14 cellular contexts compared by ENCODE assay signal in genomic region chr15:44670087-44670945, GRCh38. TPM values are rescaled to one million over a fixed set of nuclear protein-coding genes. Genes with fewer than 3 reads are reported as not detected.
A peak's percentile ranks its signal among the peaks of the same experiment; 100 is the strongest.
DNase-seq lines count a peak whose midpoint lies in the region; ATAC-seq and TF ChIP-seq lines count a peak whose summit lies in the region.
"Had no signal": no experiment of that assay in that cellular context is flagged by ENCODE, and none has a peak within 500 bp of the region (broad histone marks: within the 10 kb centered on the region; RNA-seq: fewer than 3 reads in every experiment).

No MANE protein-coding gene starts in this region.

- no peak overlapping the region for H3K4me3 ChIP-seq in CD4-positive, alpha-beta memory T cell (ENCODE audit: low read length in 2 of 2)
- no peak overlapping the region for H3K4me3 ChIP-seq in GM23338
- H3K4me3 ChIP-seq in mucosa of descending colon, result no peak overlapping the region
- H3K4me3 ChIP-seq in heart left ventricle, result no peak overlapping the region
- no peak overlapping the region for H3K4me3 ChIP-seq in esophagus muscularis mucosa

- H3F3A ChIP-seq in GM23338 (replicated peaks; ENCODE audit: low read depth), result no peaks in the 10 kb centered on the region

- no peak for TF ChIP-seq CTCF in GM23338 (conservative IDR thresholded peaks at IDR 0.05; ENCODE audit: low read depth in 2 of 2)
- TF ChIP-seq CTCF in mucosa of descending colon (IDR thresholded peaks at IDR 0.05), result no peak
- TF ChIP-seq CTCF in heart left ventricle (IDR thresholded peaks at IDR 0.05), result no peak
- TF ChIP-seq CTCF in GM10248 (IDR thresholded peaks at IDR 0.05; ENCODE audit: control extremely low read depth, extremely low read depth, low read depth, missing control alignments), result no peak
- no peak for TF ChIP-seq CTCF in esophagus muscularis mucosa (IDR thresholded peaks at IDR 0.05)

- peaks cover 66 to 95% (median 87%) of the 10 kb centered on the region in 4 donors for H3K4me1 Mint-ChIP-seq in CD4-positive, alpha-beta memory T cell
- peaks cover 9% of the 10 kb centered on the region; the same call in 2 of the 3 replicates for H3K4me1 Mint-ChIP-seq in GM23338
- H3K4me1 Mint-ChIP-seq in activated T-helper 2 cell treated with anti-CD3 and anti-CD28 coated beads, Interferon-gamma antibody, Interleukin-2, Interleukin-4, amounts not matched to agents 10 μg/mL and 5 μg/mL and 100 μg/mL, durations not matched to agents 14 hours and 24 hours and 36 hours (ENCODE audit: low read depth), result peaks cover 57% of the 10 kb centered on the region

- intact Hi-C loops in CD4-positive, alpha-beta memory T cell (cut with micrococcal nuclease), result no loop called here
- intact Hi-C loops in activated T-helper 2 cell treated with anti-CD3 and anti-CD28 coated beads, Interferon-gamma antibody, Interleukin-2, Interleukin-4, amounts not matched to agents 10 μg/mL and 5 μg/mL and 100 μg/mL, durations not matched to agents 14 hours and 24 hours and 36 hours (cut with micrococcal nuclease), result no loop called here
- intact Hi-C loops in mucosa of descending colon (cut with DNase I, micrococcal nuclease) (no loop called here), heart left ventricle (cut with DNase I) (loop anchor here in 1 of 10 donors (5.0 kb wide), 1 partner anchor 37 kb away; no protein-coding TSS in a partner anchor), esophagus muscularis mucosa (cut with DNase I) (no loop called here)

- peak overlapping the region in 7 of 8 donors; percentile 15 to 80 (median 71) for H3K4me3 Mint-ChIP-seq in CD4-positive, alpha-beta memory T cell
- no peak overlapping the region for H3K4me3 Mint-ChIP-seq in GM23338
- H3K4me3 Mint-ChIP-seq in activated T-helper 2 cell treated with anti-CD3 and anti-CD28 coated beads, Interferon-gamma antibody, Interleukin-2, Interleukin-4, amounts not matched to agents 10 μg/mL and 5 μg/mL and 100 μg/mL, durations not matched to agents 14 hours and 24 hours and 36 hours (ENCODE audit: low read depth), result no peak overlapping the region
- H3K4me3 Mint-ChIP-seq: endodermal cell had no signal

- ATAC-seq in GM23338, result no peak
- ATAC-seq in mucosa of descending colon, result peak; percentile 15
- ATAC-seq in heart left ventricle, result no peak
- ATAC-seq: PC-3 had no signal

- peak overlapping the region; percentile 89 to 96 (median 96) for H3K27ac Mint-ChIP-seq in CD4-positive, alpha-beta memory T cell
- no peak overlapping the region for H3K27ac Mint-ChIP-seq in GM23338
- H3K27ac Mint-ChIP-seq in activated T-helper 2 cell treated with anti-CD3 and anti-CD28 coated beads, Interferon-gamma antibody, Interleukin-2, Interleukin-4, amounts not matched to agents 10 μg/mL and 5 μg/mL and 100 μg/mL, durations not matched to agents 14 hours and 24 hours and 36 hours, result peak overlapping the region; percentile 45
- H3K27ac Mint-ChIP-seq: endodermal cell had no signal

- TF ChIP-seq POLR2A in heart left ventricle (IDR thresholded peaks at IDR 0.05) (no peak), esophagus muscularis mucosa (IDR thresholded peaks at IDR 0.05; ENCODE audit: low read depth) (no peak)

- H3K4me1 ChIP-seq in CD4-positive, alpha-beta memory T cell (ENCODE audit: insufficient read depth, low read length), result peaks cover 98% of the 10 kb centered on the region
- no peaks in the 10 kb centered on the region for H3K4me1 ChIP-seq in GM23338 (ENCODE audit: insufficient read depth)
- no peaks in the 10 kb centered on the region for H3K4me1 ChIP-seq in mucosa of descending colon (ENCODE audit: low read depth)
- H3K4me1 ChIP-seq in heart left ventricle, result peaks cover 0 to 28% (median 0%) of the 10 kb centered on the region in 12 donors
- no peaks in the 10 kb centered on the region for H3K4me1 ChIP-seq in esophagus muscularis mucosa
- H3K4me1 ChIP-seq: BE2C had no signal

- H3K36me3 ChIP-seq in CD4-positive, alpha-beta memory T cell (ENCODE audit: insufficient read depth, low read length), result no peaks in the 10 kb centered on the region
- no peaks in the 10 kb centered on the region for H3K36me3 ChIP-seq in GM23338 (ENCODE audit: insufficient read depth)
- no peaks in the 10 kb centered on the region for H3K36me3 ChIP-seq in mucosa of descending colon (ENCODE audit: low read depth)
- no peaks in the 10 kb centered on the region for H3K36me3 ChIP-seq in heart left ventricle
- no peaks in the 10 kb centered on the region for H3K36me3 ChIP-seq in esophagus muscularis mucosa
- H3K36me3 ChIP-seq: BE2C had no signal

- H3K9me3 ChIP-seq in CD4-positive, alpha-beta memory T cell (ENCODE audit: control insufficient read depth in 1 of 2, low read length in 2 of 2), result no peaks in the 10 kb centered on the region
- H3K9me3 ChIP-seq in mucosa of descending colon (no peaks in the 10 kb centered on the region), heart left ventricle (no peaks in the 10 kb centered on the region), esophagus muscularis mucosa (no peaks in the 10 kb centered on the region)
- H3K9me3 ChIP-seq: BE2C had no signal

- H3K79me2 ChIP-seq in GM23338 (replicated peaks; ENCODE audit: insufficient read depth), result no peaks in the 10 kb centered on the region

- no peaks in the 10 kb centered on the region for H3K27me3 ChIP-seq in CD4-positive, alpha-beta memory T cell (ENCODE audit: insufficient read depth, low read length)
- no peaks in the 10 kb centered on the region for H3K27me3 ChIP-seq in GM23338 (ENCODE audit: insufficient read depth)
- no peaks in the 10 kb centered on the region for H3K27me3 ChIP-seq in heart left ventricle
- peaks cover 0 to 10% (median 0%) of the 10 kb centered on the region in 4 donors for H3K27me3 ChIP-seq in esophagus muscularis mucosa
- H3K27me3 ChIP-seq: BE2C had no signal

- TF ChIP-seq EP300 in esophagus muscularis mucosa (IDR thresholded peaks at IDR 0.05), result no peak

- peak overlapping the region; percentile 40 for H3K27ac ChIP-seq in CD4-positive, alpha-beta memory T cell (ENCODE audit: low read depth, low read length)
- no peak overlapping the region for H3K27ac ChIP-seq in GM23338 (ENCODE audit: low read depth)
- no peak overlapping the region for H3K27ac ChIP-seq in heart left ventricle
- H3K27ac ChIP-seq in esophagus muscularis mucosa (replicated peaks in 1 of 4), result no peak overlapping the region

- no peak overlapping the region for H3K4me2 ChIP-seq in GM23338

- H3K9me3 Mint-ChIP-seq in CD4-positive, alpha-beta memory T cell, result peaks cover 0 to 3% (median 0%) of the 10 kb centered on the region in 8 donors
- no peaks in the 10 kb centered on the region for H3K9me3 Mint-ChIP-seq in GM23338
- no peaks in the 10 kb centered on the region for H3K9me3 Mint-ChIP-seq in activated T-helper 2 cell treated with anti-CD3 and anti-CD28 coated beads, Interferon-gamma antibody, Interleukin-2, Interleukin-4, amounts not matched to agents 10 μg/mL and 5 μg/mL and 100 μg/mL, durations not matched to agents 14 hours and 24 hours and 36 hours
- H3K9me3 Mint-ChIP-seq: endodermal cell had no signal

- DNase-seq in CD4-positive, alpha-beta memory T cell, result no peak
- DNase-seq in GM23338 (ENCODE audit: low spot score), result no peak
- no peak for DNase-seq in activated T-helper 2 cell treated with anti-CD3 and anti-CD28 coated beads, Interferon-gamma antibody, Interleukin-2, Interleukin-4, amounts not matched to agents 10 μg/mL and 5 μg/mL and 100 μg/mL, durations not matched to agents 14 hours and 24 hours and 36 hours (ENCODE audit: low spot score)
- DNase-seq in mucosa of descending colon, result no peak
- no peak for DNase-seq in heart left ventricle
- DNase-seq in NCI-H2171 (lab: John Stamatoyannopoulos, UW), result no peak
- no peak for DNase-seq in GM10248 (ENCODE audit: extremely low spot score)
- no peak for DNase-seq in esophagus muscularis mucosa (ENCODE audit: extremely low spot score)
- DNase-seq: BE2C, DMS53, endodermal cell, NCI-H187, PC-3, substantia nigra had no signal

- H2AFZ ChIP-seq in GM23338, result 0 out of 2 replicates have a peak overlapping the region, but pooled peaks have one; percentile 34

- H4K20me1 ChIP-seq in GM23338 (replicated peaks; ENCODE audit: insufficient read depth), result no peaks in the 10 kb centered on the region

- H3K27me3 Mint-ChIP-seq in CD4-positive, alpha-beta memory T cell, result no peaks in the 10 kb centered on the region
- peaks cover 3% of the 10 kb centered on the region for H3K27me3 Mint-ChIP-seq in GM23338 (ENCODE audit: insufficient read depth, low read depth, poor library complexity)
- H3K27me3 Mint-ChIP-seq in activated T-helper 2 cell treated with anti-CD3 and anti-CD28 coated beads, Interferon-gamma antibody, Interleukin-2, Interleukin-4, amounts not matched to agents 10 μg/mL and 5 μg/mL and 100 μg/mL, durations not matched to agents 14 hours and 24 hours and 36 hours (ENCODE audit: low read depth), result no peaks in the 10 kb centered on the region

- H3K9me2 ChIP-seq in GM23338 (ENCODE audit: insufficient read depth), result no peaks in the 10 kb centered on the region

- H3K36me3 Mint-ChIP-seq in CD4-positive, alpha-beta memory T cell, result peaks cover 4 to 10% of the 10 kb centered on the region in 2 donors
- H3K36me3 Mint-ChIP-seq in GM23338 (ENCODE audit: low read depth), result no peaks in the 10 kb centered on the region
- H3K36me3 Mint-ChIP-seq in activated T-helper 2 cell treated with anti-CD3 and anti-CD28 coated beads, Interferon-gamma antibody, Interleukin-2, Interleukin-4, amounts not matched to agents 10 μg/mL and 5 μg/mL and 100 μg/mL, durations not matched to agents 14 hours and 24 hours and 36 hours (ENCODE audit: low read depth), result no peaks in the 10 kb centered on the region

- POLR2A ChIA-PET in CD4-positive, alpha-beta memory T cell (lab: Charles Lee; ENCODE audit: partially characterized antibody), result interaction anchor here (1.0 to 51.9 kb wide), 4 partner anchors 7 to 52 kb away, joined by 3 to 5737 read pairs (median 503); partner anchors contain the start of genes B2M, PATL2, SPG11 and TRIM69
- POLR2A ChIA-PET in GM10248 (lab: Yijun Ruan, JAX), result no interaction called here

- 85 to 93% (median 90%) methylated on average over 6 of the region's 6 CpGs for WGBS in heart left ventricle, 4 donors
- 88% methylated on average over 6 of the region's 6 CpGs for whole genome bisulfite sequencing in esophagus muscularis mucosa

- CTCF ChIA-PET in CD4-positive, alpha-beta memory T cell (lab: Charles Lee; ENCODE audit: partially characterized antibody), result interaction anchor here (0.9 to 2.7 kb wide), 9 partner anchors 7 to 67 kb away, joined by 3 to 18 read pairs (median 7); partner anchors contain the start of genes B2M and PATL2
- CTCF ChIA-PET in GM10248 (lab: Yijun Ruan, JAX), result interaction anchor here (1.0 to 2.5 kb wide), 7 partner anchors 7 to 68 kb away, joined by 3 to 8 read pairs (median 4); partner anchors contain the start of gene TRIM69

RNA-seq across cellular contexts. Expression of gene SPG11, which starts 6.9 kb away (rescaled TPM):
- 100 to 1,000 TPM; 112 to 121 TPM for total RNA-seq in CD4-positive, alpha-beta memory T cell
- polyA plus RNA-seq in CD4-positive, alpha-beta memory T cell, result 10 to 100 TPM; 12.2 to 26.8 TPM
- total RNA-seq in GM23338 (2014; rRNA removed; shearing (Covaris generic)), result 35.7 and 42.2 TPM in 2 replicates
- polyA plus RNA-seq in GM23338 (2016; fragmentation: Nextera tagmentation; extraction: Ambion mirVana) (23.3 and 23.9 TPM in 2 replicates), heart left ventricle (10 to 100 TPM; 17.5 to 24.1 TPM)
- 71.2 and 75.8 TPM in 2 replicates for total RNA-seq in activated T-helper 2 cell treated with anti-CD3 and anti-CD28 coated beads, Interferon-gamma antibody, Interleukin-2, Interleukin-4, amounts not matched to agents 10 μg/mL and 5 μg/mL and 100 μg/mL, durations not matched to agents 14 hours and 24 hours and 36 hours
- total RNA-seq in mucosa of descending colon (100 to 1,000 TPM in 1 of 3 donors, 10 to 100 TPM in 2; 89.9 to 135 (median 90.6) TPM), heart left ventricle (10 to 100 TPM; 35.4 to 69.4 (median 48.8) TPM), esophagus muscularis mucosa (10 to 100 TPM; 40.4 to 80.6 (median 55.2) TPM)

RNA-seq across cellular contexts. Expression of gene PATL2, which starts 40.8 kb away (rescaled TPM):
- total RNA-seq in CD4-positive, alpha-beta memory T cell, result 10 to 100 TPM; 62.1 to 62.8 TPM
- 1 to 10 TPM; 5.7 to 7.5 TPM for polyA plus RNA-seq in CD4-positive, alpha-beta memory T cell
- 0.35 TPM in 1 of 2 replicates, not detected in the other for total RNA-seq in GM23338 (2014; rRNA removed; shearing (Covaris generic))
- polyA plus RNA-seq in GM23338 (2016; fragmentation: Nextera tagmentation; extraction: Ambion mirVana) (0.10 and 0.19 TPM in 2 replicates), heart left ventricle (1 to 10 TPM in 1 of 2 donors, under 1 TPM in 1; 0.44 to 3.3 TPM)
- 15.3 and 16.9 TPM in 2 replicates for total RNA-seq in activated T-helper 2 cell treated with anti-CD3 and anti-CD28 coated beads, Interferon-gamma antibody, Interleukin-2, Interleukin-4, amounts not matched to agents 10 μg/mL and 5 μg/mL and 100 μg/mL, durations not matched to agents 14 hours and 24 hours and 36 hours
- total RNA-seq in mucosa of descending colon (1 to 10 TPM; 3.9 to 6.4 (median 4.4) TPM), heart left ventricle (1 to 10 TPM in 7 of 9 donors, under 1 TPM in 1, not detected in 1; 0.49 to 4.2 (median 2.6) TPM), esophagus muscularis mucosa (under 1 TPM; 0.19 to 0.50 (median 0.41) TPM)

RNA-seq across cellular contexts. Expression of gene B2M, which starts 41.0 kb away (rescaled TPM):
- 1,000 to 10,000 TPM; 7,421 to 7,929 TPM for total RNA-seq in CD4-positive, alpha-beta memory T cell
- polyA plus RNA-seq in CD4-positive, alpha-beta memory T cell, result over 10,000 TPM; 34,708 to 62,423 TPM
- total RNA-seq in GM23338 (2014; rRNA removed; shearing (Covaris generic)), result 167 and 183 TPM in 2 replicates
- polyA plus RNA-seq in GM23338 (2016; fragmentation: Nextera tagmentation; extraction: Ambion mirVana), result 180 and 191 TPM in 2 replicates
- total RNA-seq in activated T-helper 2 cell treated with anti-CD3 and anti-CD28 coated beads, Interferon-gamma antibody, Interleukin-2, Interleukin-4, amounts not matched to agents 10 μg/mL and 5 μg/mL and 100 μg/mL, durations not matched to agents 14 hours and 24 hours and 36 hours, result 4,961 and 5,148 TPM in 2 replicates
- 1,000 to 10,000 TPM; 3,073 to 7,652 (median 5,579) TPM for total RNA-seq in mucosa of descending colon
- 1,000 to 10,000 TPM; 1,033 to 5,448 (median 1,200) TPM for total RNA-seq in heart left ventricle
- polyA plus RNA-seq in heart left ventricle, result 1,000 to 10,000 TPM in 1 of 2 donors, 100 to 1,000 TPM in 1; 808 to 1,959 TPM
- total RNA-seq in esophagus muscularis mucosa, result 1,000 to 10,000 TPM; 1,352 to 2,424 (median 1,510) TPM

Comparison
In these comparisons a context has a peak if more than half of its experiments do, and no peak if none do; other contexts are left out.
1. H3K4me3 Mint-ChIP-seq: peak in CD4-positive, alpha-beta memory T cell (7 of 8); none in GM23338 (single experiment) and activated T-helper 2 cell treated with anti-CD3 and anti-CD28 coated beads, Interferon-gamma antibody, Interleukin-2, Interleukin-4, amounts not matched to agents 10 μg/mL and 5 μg/mL and 100 μg/mL, durations not matched to agents 14 hours and 24 hours and 36 hours (single experiment).